Comparison of ENCODE assay signal across 15 cellular contexts in genomic region chr4:39635023-39635422, GRCh38. TPM values are rescaled to one million over a fixed set of nuclear protein-coding genes. Genes with fewer than 3 reads are reported as not detected.
DNase-seq lines count a peak whose midpoint lies in the region; ATAC-seq, FAIRE-seq and TF ChIP-seq lines count a peak whose summit lies in the region.
"Had no signal": no experiment of that assay in that cellular context is flagged by ENCODE, and none has a peak within 500 bp of the region (broad histone marks: within the 10 kb centered on the region; RNA-seq: fewer than 3 reads in every experiment).

No MANE protein-coding gene starts in this region.

- POLR2A ChIA-PET in activated CD8-positive, alpha-beta T cell treated with anti-CD3 and anti-CD28 coated beads, Interleukin-2, amount 10 ng/mL, durations not matched to agents 7 days and 5 days (lab: Charles Lee) = no interaction called here

- H3K9me3 Mint-ChIP-seq in activated naive CD4-positive, alpha-beta T cell treated with anti-CD3 and anti-CD28 coated beads, Interleukin-2, amount 50 U/mL, for 24 hours = no peaks in the 10 kb centered on the region
- no peaks in the 10 kb centered on the region for H3K9me3 Mint-ChIP-seq in effector memory CD8-positive, alpha-beta T cell
- no peaks in the 10 kb centered on the region for H3K9me3 Mint-ChIP-seq in memory B cell
- H3K9me3 Mint-ChIP-seq in activated CD8-positive, alpha-beta T cell treated with anti-CD3 and anti-CD28 coated beads, Interleukin-2, amount 10 ng/mL, durations not matched to agents 7 days and 5 days (ENCODE audit: insufficient read depth) = no peaks in the 10 kb centered on the region

- ATAC-seq in effector memory CD8-positive, alpha-beta T cell (replicated peaks) = no peak
- ATAC-seq in memory B cell (ENCODE audit: low read depth) = no peak
- no peak for ATAC-seq in activated CD8-positive, alpha-beta T cell treated with anti-CD3 and anti-CD28 coated beads, Interleukin-2, amount 10 ng/mL, durations not matched to agents 7 days and 5 days
- ATAC-seq: K562 had no signal

- peak overlapping the region; percentile 19 for H3K27ac Mint-ChIP-seq in activated naive CD4-positive, alpha-beta T cell treated with anti-CD3 and anti-CD28 coated beads, Interleukin-2, amount 50 U/mL, for 24 hours
- H3K27ac Mint-ChIP-seq in effector memory CD8-positive, alpha-beta T cell = peak overlapping the region; percentile 2 to 54
- peak overlapping the region; percentile 93 for H3K27ac Mint-ChIP-seq in memory B cell
- no peak overlapping the region for H3K27ac Mint-ChIP-seq in activated CD8-positive, alpha-beta T cell treated with anti-CD3 and anti-CD28 coated beads, Interleukin-2, amount 10 ng/mL, durations not matched to agents 7 days and 5 days

- no peak for FAIRE-seq in D721Med (lab: Jason Lieb, UNC)
- no peak for FAIRE-seq in GM12891 (lab: Jason Lieb, UNC)
- FAIRE-seq: A204.1, K562 had no signal

- TF ChIP-seq POLR2A in GM12891 (IDR thresholded peaks at IDR 0.05; ENCODE audit: low read depth, low read length) = no peak

- peaks cover 49% of the 10 kb centered on the region for H3K4me1 Mint-ChIP-seq in activated naive CD4-positive, alpha-beta T cell treated with anti-CD3 and anti-CD28 coated beads, Interleukin-2, amount 50 U/mL, for 24 hours
- H3K4me1 Mint-ChIP-seq in effector memory CD8-positive, alpha-beta T cell (ENCODE audit: low read depth in 2 of 2) = peaks cover 23 to 39% of the 10 kb centered on the region in 2 donors
- peaks cover 32% of the 10 kb centered on the region for H3K4me1 Mint-ChIP-seq in memory B cell
- H3K4me1 Mint-ChIP-seq in activated CD8-positive, alpha-beta T cell treated with anti-CD3 and anti-CD28 coated beads, Interleukin-2, amount 10 ng/mL, durations not matched to agents 7 days and 5 days (ENCODE audit: low read depth) = peaks cover 28% of the 10 kb centered on the region

- TF ChIP-seq CTCF in D721Med (IDR thresholded peaks at IDR 0.05; ENCODE audit: insufficient read depth, missing control alignments) = no peak

- H3K4me3 Mint-ChIP-seq in activated naive CD4-positive, alpha-beta T cell treated with anti-CD3 and anti-CD28 coated beads, Interleukin-2, amount 50 U/mL, for 24 hours = no peak overlapping the region
- no peak overlapping the region for H3K4me3 Mint-ChIP-seq in effector memory CD8-positive, alpha-beta T cell
- peak overlapping the region; percentile 67 for H3K4me3 Mint-ChIP-seq in memory B cell
- no peak overlapping the region for H3K4me3 Mint-ChIP-seq in activated CD8-positive, alpha-beta T cell treated with anti-CD3 and anti-CD28 coated beads, Interleukin-2, amount 10 ng/mL, durations not matched to agents 7 days and 5 days

- CTCF ChIA-PET in activated CD8-positive, alpha-beta T cell treated with anti-CD3 and anti-CD28 coated beads, Interleukin-2, amount 10 ng/mL, durations not matched to agents 7 days and 5 days (lab: Charles Lee) = no interaction called here

- no peaks in the 10 kb centered on the region for H3K27me3 Mint-ChIP-seq in activated naive CD4-positive, alpha-beta T cell treated with anti-CD3 and anti-CD28 coated beads, Interleukin-2, amount 50 U/mL, for 24 hours
- no peaks in the 10 kb centered on the region for H3K27me3 Mint-ChIP-seq in effector memory CD8-positive, alpha-beta T cell
- H3K27me3 Mint-ChIP-seq in memory B cell = no peaks in the 10 kb centered on the region
- peaks cover 12% of the 10 kb centered on the region for H3K27me3 Mint-ChIP-seq in activated CD8-positive, alpha-beta T cell treated with anti-CD3 and anti-CD28 coated beads, Interleukin-2, amount 10 ng/mL, durations not matched to agents 7 days and 5 days (ENCODE audit: low read depth)

- no peaks in the 10 kb centered on the region for H3K36me3 Mint-ChIP-seq in activated naive CD4-positive, alpha-beta T cell treated with anti-CD3 and anti-CD28 coated beads, Interleukin-2, amount 50 U/mL, for 24 hours
- peaks cover 13% of the 10 kb centered on the region for H3K36me3 Mint-ChIP-seq in effector memory CD8-positive, alpha-beta T cell (ENCODE audit: insufficient read depth)
- H3K36me3 Mint-ChIP-seq in memory B cell = peaks cover 4% of the 10 kb centered on the region
- H3K36me3 Mint-ChIP-seq in activated CD8-positive, alpha-beta T cell treated with anti-CD3 and anti-CD28 coated beads, Interleukin-2, amount 10 ng/mL, durations not matched to agents 7 days and 5 days (ENCODE audit: low read depth) = no peaks in the 10 kb centered on the region

- DNase-seq in activated naive CD4-positive, alpha-beta T cell (lab: John Stamatoyannopoulos, UW) = no peak
- no peak for DNase-seq in effector memory CD8-positive, alpha-beta T cell
- DNase-seq in memory B cell (ENCODE audit: low spot score in 2 of 2) (no peak), dermis blood vessel endothelial cell (no peak), D721Med (ENCODE audit: insufficient read length, low spot score) (no peak), GM12891 (ENCODE audit: insufficient read length, low spot score) (no peak)
- no peak for DNase-seq in activated CD8-positive, alpha-beta T cell treated with anti-CD3 and anti-CD28 coated beads, Interleukin-2, amount 10 ng/mL, durations not matched to agents 7 days and 5 days
- DNase-seq: activated T-cell treated with anti-CD3 and anti-CD28 coated beads for 4 hours, EL, midbrain, NCI-H2029 treated with DMSO at 0.1 percent for 48 hours, T1000 had no signal

TF ChIP-seq in GM12891, 5 proteins besides CTCF, POLR2A, EP300 and RAD21:
- TF ChIP-seq POU2F2 (IDR thresholded peaks at IDR 0.05; ENCODE audit: low read depth, low read length) = no peak
- no peak for TF ChIP-seq PAX5 (IDR thresholded peaks at IDR 0.05; ENCODE audit: insufficient read depth, low read length, severe bottlenecking)
- TF ChIP-seq TAF1 (IDR thresholded peaks at IDR 0.05; ENCODE audit: low read depth, low read length) = no peak
- no peak for TF ChIP-seq POLR2AphosphoS5 (IDR thresholded peaks at IDR 0.05; ENCODE audit: low read depth, low read length)
- no peak for TF ChIP-seq SPI1 (IDR thresholded peaks at IDR 0.05; ENCODE audit: low read depth, low read length)

RNA-seq across cellular contexts. Expression of gene SMIM14, which starts 3.6 kb away (rescaled TPM):
- total RNA-seq in dermis blood vessel endothelial cell = 20.9 and 21.7 TPM in 2 replicates
- total RNA-seq in activated CD8-positive, alpha-beta T cell treated with anti-CD3 and anti-CD28 coated beads, Interleukin-2, amount 10 ng/mL, durations not matched to agents 7 days and 5 days = 1 to 10 TPM; 2.0 to 2.5 TPM
- 99.2 TPM for polyA plus RNA-seq in GM12891 (2012; ENCODE audit: low read depth, missing spikeins)
